ENCODE assay signal across 8 cellular contexts in the genomic region with DNA sequence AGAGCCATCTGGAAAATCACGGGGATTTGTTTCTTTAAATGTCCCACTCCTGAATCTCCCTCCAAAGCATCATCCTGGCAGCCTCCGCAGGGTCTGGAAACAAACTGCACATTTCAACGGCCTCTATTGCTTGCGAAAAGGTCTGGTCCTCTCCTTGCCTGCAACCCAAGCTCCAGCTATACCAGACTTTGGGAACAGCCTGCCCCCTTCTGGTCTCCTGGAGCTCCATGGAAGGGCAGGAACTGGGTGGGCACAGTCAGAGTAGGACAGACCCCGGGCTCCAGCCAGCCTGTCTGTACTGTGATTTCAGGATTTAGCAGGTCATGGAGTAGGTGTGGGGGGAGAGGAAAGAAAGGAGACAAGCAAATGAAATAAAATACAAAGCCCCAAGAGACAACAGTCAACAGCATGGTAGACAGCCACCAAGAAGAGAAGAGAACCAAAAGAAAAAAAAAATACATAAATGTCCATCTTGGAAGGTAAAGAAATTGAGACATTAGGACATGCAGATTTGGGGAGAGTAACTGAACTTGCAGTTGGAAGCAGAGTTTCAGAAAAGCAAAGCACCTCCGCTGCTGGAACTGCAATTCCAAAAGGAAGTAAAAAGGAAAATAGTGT. TPM values are rescaled to one million over a fixed set of nuclear protein-coding genes. Genes with fewer than 3 reads are reported as not detected.
DNase-seq lines count a peak whose midpoint lies in the region; ATAC-seq and TF ChIP-seq lines count a peak whose summit lies in the region.

No MANE protein-coding gene starts in this region.

- peak overlapping the region in 3 of 4 donors; percentile 73 to 93 (median 76) for H3K4me3 ChIP-seq in transverse colon

- H3K4me3 Mint-ChIP-seq in activated CD4-positive, alpha-beta T cell treated with anti-CD3 and anti-CD28 coated beads, Interleukin-2, amount 10 ng/mL, durations not matched to agents 24 days and 14 days: peak overlapping the region; percentile 89

- DNase-seq in GDM1 (lab: John Stamatoyannopoulos, UW): peak; percentile 30
- peak; percentile 67 for DNase-seq in NCI-H1694 treated with DMSO at 0.1 percent for 48 hours (lab: John Stamatoyannopoulos, UW)
- DNase-seq in activated CD4-positive, alpha-beta T cell treated with anti-CD3 and anti-CD28 coated beads, Interleukin-2, amount 10 ng/mL, durations not matched to agents 24 days and 14 days: peak; percentile 84
- peak; percentile 77 for DNase-seq in epidermal melanocyte (ENCODE audit: insufficient read length, low spot score)
- DNase-seq in mucosa of gallbladder (ENCODE audit: low spot score): peak; percentile 73
- DNase-seq in transverse colon: peak; percentile 80

- 6 to 22% methylated on average over 4 to 6 of the region's 6 CpGs for WGBS in transverse colon (ENCODE audit: low coverage in 1 of 2), 2 donors

- H3K4me1 ChIP-seq in transverse colon: peaks cover 16 to 43% (median 31%) of the 10 kb centered on the region in 4 donors

- intact Hi-C loops in activated CD4-positive, alpha-beta T cell treated with anti-CD3 and anti-CD28 coated beads, Interleukin-2, amount 10 ng/mL, durations not matched to agents 24 days and 14 days (cut with micrococcal nuclease): loop anchor here (1.0 to 10.0 kb wide), 6 partner anchors 51 to 276 kb away; no protein-coding TSS in a partner anchor
- intact Hi-C loops in transverse colon (cut with DNase I; ENCODE audit: low total_unique reads): loop anchor here (10.0 kb wide), 3 partner anchors 53 to 273 kb away; no protein-coding TSS in a partner anchor

- H3K9me3 ChIP-seq in transverse colon: no peaks in the 10 kb centered on the region

- peaks cover 28% of the 10 kb centered on the region for H3K36me3 Mint-ChIP-seq in activated CD4-positive, alpha-beta T cell treated with anti-CD3 and anti-CD28 coated beads, Interleukin-2, amount 10 ng/mL, durations not matched to agents 24 days and 14 days (ENCODE audit: low read depth)

- in situ Hi-C loops in transverse colon (cut with MboI; ENCODE audit: low pct_ligation_motif_present in 1 of 4, low pct_unique_long_range_greater_than_20kb in 1 of 4, low sequenced_read_pairs in 3 of 4): loop anchor here in 3 of 4 donors (10.0 to 25.0 kb wide), 3 partner anchors 206 to 273 kb away; no protein-coding TSS in a partner anchor

- peak; percentile 62 to 82 (median 64) for TF ChIP-seq CTCF in transverse colon (IDR thresholded peaks at IDR 0.05)

- peaks cover 53% of the 10 kb centered on the region for H3K4me1 Mint-ChIP-seq in activated CD4-positive, alpha-beta T cell treated with anti-CD3 and anti-CD28 coated beads, Interleukin-2, amount 10 ng/mL, durations not matched to agents 24 days and 14 days

- TF ChIP-seq EP300 in transverse colon (IDR thresholded peaks at IDR 0.05; ENCODE audit: low read depth): no peak

- H3K36me3 ChIP-seq in transverse colon: no peaks in the 10 kb centered on the region

- no peaks in the 10 kb centered on the region for H3K9me3 Mint-ChIP-seq in activated CD4-positive, alpha-beta T cell treated with anti-CD3 and anti-CD28 coated beads, Interleukin-2, amount 10 ng/mL, durations not matched to agents 24 days and 14 days

- H3K27me3 ChIP-seq in transverse colon: no peaks in the 10 kb centered on the region

- no peaks in the 10 kb centered on the region for H3K27me3 Mint-ChIP-seq in activated CD4-positive, alpha-beta T cell treated with anti-CD3 and anti-CD28 coated beads, Interleukin-2, amount 10 ng/mL, durations not matched to agents 24 days and 14 days

- no peak for TF ChIP-seq POLR2A in transverse colon (IDR thresholded peaks at IDR 0.05)

- H3K27ac ChIP-seq in transverse colon: peak overlapping the region in 3 of 4 donors; percentile 79 to 89 (median 89)

- ATAC-seq in GM19467 (IDR thresholded peaks at IDR 0.05; ENCODE audit: unreplicated experiment) (no peak), HG03442 (IDR thresholded peaks at IDR 0.05; ENCODE audit: unreplicated experiment) (no peak)

- H3K27ac Mint-ChIP-seq in activated CD4-positive, alpha-beta T cell treated with anti-CD3 and anti-CD28 coated beads, Interleukin-2, amount 10 ng/mL, durations not matched to agents 24 days and 14 days: no peak overlapping the region

RNA-seq across cellular contexts. Expression of a gene that starts 2.7 kb away (rescaled TPM):
- total RNA-seq in activated CD4-positive, alpha-beta T cell treated with anti-CD3 and anti-CD28 coated beads, Interleukin-2, amount 10 ng/mL, durations not matched to agents 24 days and 14 days: 13.0 and 14.7 TPM in 2 replicates
- total RNA-seq in mucosa of gallbladder: 8.6 TPM
- 10 to 100 TPM; 22.3 to 44.6 (median 39.4) TPM for total RNA-seq in transverse colon

Comparison
In these comparisons a context has a peak if more than half of its experiments do, and no peak if none do; other contexts are left out.
1. DNase-seq: peak in every context shown above with its lines; median percentile 84 in activated CD4-positive, alpha-beta T cell treated with anti-CD3 and anti-CD28 coated beads, Interleukin-2, amount 10 ng/mL, durations not matched to agents 24 days and 14 days; 80 in transverse colon; 77 in epidermal melanocyte; 73 in mucosa of gallbladder; 67 in NCI-H1694 treated with DMSO at 0.1 percent for 48 hours; 30 in GDM1.